Comparison of ENCODE assay signal across 29 cellular contexts in genomic region chr10:10684972-10685371, GRCh38.
"Had no signal": no experiment of that assay in that cellular context is flagged by ENCODE, and none has a peak within 500 bp of the region (broad histone marks: within the 10 kb centered on the region; RNA-seq: fewer than 3 reads in every experiment).

No MANE protein-coding gene starts in this region.

- H3K4me1 ChIP-seq: left lung, lower lobe of right lung, right atrium auricular region, right lobe of liver, stomach, testis, thyroid gland, transverse colon, upper lobe of left lung, vagina had no signal

- H3K27ac ChIP-seq: left lung, lower lobe of right lung, neural progenitor cell, neutrophil, ovary, right atrium auricular region, right lobe of liver, stomach, testis, thyroid gland, transverse colon, upper lobe of left lung, vagina had no signal

- H3K36me3 ChIP-seq: left lung, lower lobe of right lung, neural progenitor cell, neutrophil, ovary, right atrium auricular region, right lobe of liver, stomach, thyroid gland, transverse colon, upper lobe of left lung, vagina had no signal

- H3K4me2 ChIP-seq: neural progenitor cell, smooth muscle cell had no signal

- H3K27me3 ChIP-seq: left lung, neural progenitor cell, neutrophil, ovary, right atrium auricular region, right lobe of liver, stomach, testis, thyroid gland, transverse colon, upper lobe of left lung, vagina had no signal

- H2AFZ ChIP-seq: neural progenitor cell had no signal

- H3K9me3 ChIP-seq: left lung, lower lobe of right lung, neutrophil, ovary, right atrium auricular region, right lobe of liver, stomach, testis, thyroid gland, transverse colon, upper lobe of left lung, vagina had no signal

- H3K9ac ChIP-seq: neural progenitor cell had no signal

- DNase-seq: hypothalamus; immature natural killer cell; kidney; left colon; left lung; lower lobe of right lung; mammary epithelial cell; mesenchymal stem cell; naive B cell; natural killer cell; nephron progenitor cell; occipital lobe; ovary; right lobe of liver; stimulated activated CD4-positive, alpha-beta T cell treated with anti-CD3 and anti-CD28 coated beads, Interleukin-1b, Interleukin-23, amount 100 ng/mL, for 48 hours; stimulated activated CD4-positive, alpha-beta T cell treated with anti-CD3 and anti-CD28 coated beads, Interleukin-2, amount 100 ng/mL, for 48 hours; stimulated activated CD4-positive, alpha-beta T cell treated with anti-CD3 and anti-CD28 coated beads, Interleukin-4, amount 100 ng/mL, for 4 hours; stimulated activated CD8-positive, alpha-beta memory T cell treated with anti-CD3 and anti-CD28 coated beads, Interleukin-4, amount 100 ng/mL, for 48 hours; stimulated activated naive CD8-positive, alpha-beta T cell treated with anti-CD3 and anti-CD28 coated beads, Interleukin-15, Interleukin-2, amounts not matched to agents 100 U/mL and 50 U/mL, for 24 hours; stomach; testis; thyroid gland; transverse colon; upper lobe of left lung had no signal

- H3K4me3 ChIP-seq: left lung, lower lobe of right lung, neural progenitor cell, ovary, right atrium auricular region, right lobe of liver, smooth muscle cell, stomach, testis, thyroid gland, transverse colon, upper lobe of left lung, vagina had no signal

- ATAC-seq: left colon; left lung; lower lobe of right lung; natural killer cell; right lobe of liver; stimulated activated naive CD8-positive, alpha-beta T cell treated with anti-CD3 and anti-CD28 coated beads, Interleukin-15, Interleukin-2, amounts not matched to agents 100 U/mL and 50 U/mL, for 24 hours had no signal
